9 cellular contexts compared by ENCODE assay signal in the genomic region with DNA sequence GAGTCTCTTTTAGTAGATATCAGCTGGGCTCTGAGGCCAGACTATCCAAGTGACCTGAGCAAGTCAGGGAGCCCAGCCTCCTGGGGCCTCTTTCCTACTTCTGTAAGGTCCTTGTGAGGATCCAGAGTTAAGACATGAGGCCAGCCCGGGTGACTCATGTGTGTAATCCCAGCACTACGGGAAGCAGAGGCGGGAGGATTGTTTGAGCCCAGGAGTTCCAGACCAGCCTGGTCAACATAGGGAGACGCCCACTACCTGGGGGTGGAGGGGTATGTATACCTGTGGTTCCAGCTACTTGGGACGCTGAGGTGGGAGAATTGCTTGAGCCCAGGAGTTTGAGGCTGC. TPM values are rescaled to one million over a fixed set of nuclear protein-coding genes. Genes with fewer than 3 reads are reported as not detected.
DNase-seq lines count a peak whose midpoint lies in the region; ATAC-seq lines count a peak whose summit lies in the region.
"Had no signal": no experiment of that assay in that cellular context is flagged by ENCODE, and none has a peak within 500 bp of the region (broad histone marks: within the 10 kb centered on the region; RNA-seq: fewer than 3 reads in every experiment).

No MANE protein-coding gene starts in this region.

- no peak overlapping the region for H3K27ac Mint-ChIP-seq in stimulated activated naive CD8-positive, alpha-beta T cell treated with anti-CD3 and anti-CD28 coated beads, Interleukin-15, amount 100 ng/mL, for 72 hours
- no peak overlapping the region for H3K27ac Mint-ChIP-seq in central memory CD8-positive, alpha-beta T cell (ENCODE audit: low read depth)

- peaks cover 2% of the 10 kb centered on the region for H3K4me1 ChIP-seq in mesendoderm (ENCODE audit: control insufficient read depth, low read depth, low read length)

- no peak overlapping the region for H3K23ac ChIP-seq in mesendoderm (ENCODE audit: low read length)

- H3K18ac ChIP-seq in mesendoderm (ENCODE audit: low read length) = peak overlapping the region; percentile 98

- no peaks in the 10 kb centered on the region for H3K36me3 ChIP-seq in mesendoderm (ENCODE audit: control insufficient read depth, insufficient read depth, low read length)

- H3K27ac ChIP-seq in mesendoderm (ENCODE audit: low read depth, low read length) = no peak overlapping the region

- H4K8ac ChIP-seq in mesendoderm (ENCODE audit: low read depth, low read length) = no peak overlapping the region

- H3K79me2 ChIP-seq in mesendoderm (ENCODE audit: control insufficient read depth, insufficient read depth, low read length) = no peaks in the 10 kb centered on the region

- peak overlapping the region; percentile 71 for H3K4me2 ChIP-seq in mesendoderm (ENCODE audit: low read length)

- H4K5ac ChIP-seq in mesendoderm (ENCODE audit: low read length) = no peak overlapping the region

- H2BK15ac ChIP-seq in mesendoderm (replicated peaks; ENCODE audit: low read depth) = peak overlapping the region; percentile 75

- WGBS in mesendoderm (ENCODE audit: extremely low coverage, insufficient coverage, low lambda C conversion rate) = no CpG with 5 or more reads among the region's 5 CpGs

- H2AK5ac ChIP-seq in mesendoderm (ENCODE audit: low read length) = no peak overlapping the region

- ATAC-seq in stimulated activated naive CD8-positive, alpha-beta T cell treated with anti-CD3 and anti-CD28 coated beads, Interleukin-15, amount 100 ng/mL, for 72 hours = peak; percentile 8
- no peak for ATAC-seq in stimulated activated naive CD8-positive, alpha-beta T cell treated with anti-CD3 and anti-CD28 coated beads, Interleukin-15, Interleukin-2, amounts not matched to agents 100 U/mL and 50 U/mL, for 24 hours
- no peak for ATAC-seq in central memory CD8-positive, alpha-beta T cell (replicated peaks; ENCODE audit: extremely low read depth, poor library complexity, severe bottlenecking)
- ATAC-seq in HG03280 (IDR thresholded peaks at IDR 0.05; ENCODE audit: unreplicated experiment) (no peak), HG03196 (IDR thresholded peaks at IDR 0.05; ENCODE audit: unreplicated experiment) (no peak)

- no peaks in the 10 kb centered on the region for H3K79me1 ChIP-seq in mesendoderm (ENCODE audit: low read length)

- H3K4me3 Mint-ChIP-seq in stimulated activated naive CD8-positive, alpha-beta T cell treated with anti-CD3 and anti-CD28 coated beads, Interleukin-15, amount 100 ng/mL, for 72 hours = peak overlapping the region; percentile 82 to 86
- peak overlapping the region; percentile 68 for H3K4me3 Mint-ChIP-seq in central memory CD8-positive, alpha-beta T cell

- H2BK5ac ChIP-seq in mesendoderm (ENCODE audit: low read length) = no peak overlapping the region

- H3K9ac ChIP-seq in mesendoderm (ENCODE audit: low read length) = peak overlapping the region; percentile 74

- H3K4ac ChIP-seq in mesendoderm (ENCODE audit: low read depth, low read length) = peak overlapping the region; percentile 56

- peaks cover 4% of the 10 kb centered on the region for H3K36me3 Mint-ChIP-seq in central memory CD8-positive, alpha-beta T cell (ENCODE audit: insufficient read depth)

- H3K27me3 Mint-ChIP-seq in stimulated activated naive CD8-positive, alpha-beta T cell treated with anti-CD3 and anti-CD28 coated beads, Interleukin-15, amount 100 ng/mL, for 72 hours = peaks cover 32% of the 10 kb centered on the region
- H3K27me3 Mint-ChIP-seq in central memory CD8-positive, alpha-beta T cell = peaks cover 41% of the 10 kb centered on the region

- no peak overlapping the region for H2BK120ac ChIP-seq in mesendoderm (ENCODE audit: low read depth, low read length)

- no peaks in the 10 kb centered on the region for H3K9me3 Mint-ChIP-seq in stimulated activated naive CD8-positive, alpha-beta T cell treated with anti-CD3 and anti-CD28 coated beads, Interleukin-15, amount 100 ng/mL, for 72 hours
- H3K9me3 Mint-ChIP-seq in central memory CD8-positive, alpha-beta T cell = no peaks in the 10 kb centered on the region

- peaks cover 22% of the 10 kb centered on the region for H3K4me1 Mint-ChIP-seq in stimulated activated naive CD8-positive, alpha-beta T cell treated with anti-CD3 and anti-CD28 coated beads, Interleukin-15, amount 100 ng/mL, for 72 hours
- H3K4me1 Mint-ChIP-seq in central memory CD8-positive, alpha-beta T cell = peaks cover 10% of the 10 kb centered on the region

- DNase-seq in stimulated activated naive CD8-positive, alpha-beta T cell treated with anti-CD3 and anti-CD28 coated beads, Interleukin-15, amount 100 ng/mL, for 72 hours = no peak
- DNase-seq in stimulated activated naive CD8-positive, alpha-beta T cell treated with anti-CD3 and anti-CD28 coated beads, Interleukin-15, Interleukin-2, amounts not matched to agents 100 U/mL and 50 U/mL, for 24 hours = no peak
- no peak for DNase-seq in central memory CD8-positive, alpha-beta T cell (ENCODE audit: low spot score in 2 of 2)
- DNase-seq in mesendoderm = peak; percentile 75
- DNase-seq in stimulated activated CD4-positive, alpha-beta T cell treated with anti-CD3 and anti-CD28 coated beads, Interleukin-2, amount 100 ng/mL, for 24 hours = no peak
- no peak for DNase-seq in activated CD8-positive, alpha-beta memory T cell treated with anti-CD3 and anti-CD28 coated beads, Interleukin-2, amount 50 U/mL, for 4 hours
- DNase-seq: NCI-H1048 had no signal

- peak overlapping the region; percentile 90 for H3K56ac ChIP-seq in mesendoderm (ENCODE audit: low read length)

- H3K4me3 ChIP-seq in mesendoderm (ENCODE audit: low read length) = no peak overlapping the region

- no peaks in the 10 kb centered on the region for H3K27me3 ChIP-seq in mesendoderm (ENCODE audit: insufficient read depth, low read length, poor library complexity)

RNA-seq across cellular contexts. Expression of a gene that starts 36.9 kb away (rescaled TPM):
- polyA plus RNA-seq in mesendoderm (2013, experiment 1 of 2) = 15.3 TPM
- 15.6 TPM for polyA plus RNA-seq in mesendoderm (2013, experiment 2 of 2)

RNA-seq across cellular contexts. Expression of a gene that starts 43.2 kb away (rescaled TPM):
- polyA plus RNA-seq in mesendoderm (2013, experiment 1 of 2) = 90.4 TPM
- 93.1 TPM for polyA plus RNA-seq in mesendoderm (2013, experiment 2 of 2)

RNA-seq across cellular contexts. Expression of a gene that starts 54.9 kb away (rescaled TPM):
- polyA plus RNA-seq in mesendoderm (2013, experiment 1 of 2) = 0.07 TPM
- 0.10 TPM for polyA plus RNA-seq in mesendoderm (2013, experiment 2 of 2)
